8 cellular contexts compared by ENCODE assay signal in genomic region chr10:101031796-101032636, GRCh38. TPM values are rescaled to one million over a fixed set of nuclear protein-coding genes. Genes with fewer than 3 reads are reported as not detected.
DNase-seq lines count a peak whose midpoint lies in the region; ATAC-seq and TF ChIP-seq lines count a peak whose summit lies in the region.

No MANE protein-coding gene starts in this region.

- H3K4me1 Mint-ChIP-seq in activated T-cell treated with anti-CD3 and anti-CD28 coated beads, Interleukin-2, amount 50 U/mL, for 72 hours (ENCODE audit: low read depth): peaks cover 18% of the 10 kb centered on the region

- H3K36me3 Mint-ChIP-seq in activated T-cell treated with anti-CD3 and anti-CD28 coated beads, Interleukin-2, amount 50 U/mL, for 72 hours (ENCODE audit: insufficient read depth in 2 of 2): no peaks in the 10 kb centered on the region

- DNase-seq in CD1c-positive myeloid dendritic cell (ENCODE audit: extremely low spot score): peak; percentile 93
- peak; percentile 68 to 69 for DNase-seq in activated T-cell treated with anti-CD3 and anti-CD28 coated beads, Interleukin-2, amount 50 U/mL, for 72 hours
- peak; percentile 53 for DNase-seq in stimulated activated CD8-positive, alpha-beta memory T cell treated with anti-CD3 and anti-CD28 coated beads, Interleukin-4, amount 100 ng/mL, for 4 hours (ENCODE audit: low read depth in 2 of 2, low spot score in 1 of 2)
- DNase-seq in HuH-7 (ENCODE audit: low spot score): no peak

- no peaks in the 10 kb centered on the region for H3K79me2 ChIP-seq in OCI-LY3 (ENCODE audit: low read length)

- H3K9ac ChIP-seq in OCI-LY3 (ENCODE audit: low read length) (peak overlapping the region; percentile 60), muscle layer of colon (ENCODE audit: low read length) (peak overlapping the region; percentile 79)

- ATAC-seq in HG02610 (IDR thresholded peaks at IDR 0.05; ENCODE audit: unreplicated experiment) (peak; percentile 28), esophagus mucosa (peak; percentile 40)
- peak; percentile 46 to 61 for ATAC-seq in activated T-cell treated with anti-CD3 and anti-CD28 coated beads, Interleukin-2, amount 50 U/mL, for 72 hours (replicated peaks in 1 of 2)

- H3K36me3 ChIP-seq in OCI-LY3 (replicated peaks; ENCODE audit: low read depth, low read length) (no peaks in the 10 kb centered on the region), muscle layer of colon (ENCODE audit: insufficient read depth, low read length) (peaks cover 23% of the 10 kb centered on the region)

- peak overlapping the region; percentile 38 for H3K27ac Mint-ChIP-seq in activated T-cell treated with anti-CD3 and anti-CD28 coated beads, Interleukin-2, amount 50 U/mL, for 72 hours

- H3K27me3 ChIP-seq in OCI-LY3 (ENCODE audit: low read depth, low read length): peaks cover 29% of the 10 kb centered on the region
- no peaks in the 10 kb centered on the region for H3K27me3 ChIP-seq in muscle layer of colon (ENCODE audit: control insufficient read depth in 1 of 2, insufficient read depth in 2 of 2, low read length in 2 of 2)

- H3K9me3 ChIP-seq in OCI-LY3 (ENCODE audit: insufficient read depth, low read length): no peaks in the 10 kb centered on the region
- no peaks in the 10 kb centered on the region for H3K9me3 ChIP-seq in muscle layer of colon (ENCODE audit: low read length)

- H3K4me3 Mint-ChIP-seq in activated T-cell treated with anti-CD3 and anti-CD28 coated beads, Interleukin-2, amount 50 U/mL, for 72 hours: peak overlapping the region; percentile 84 to 91

- H3K27ac ChIP-seq in OCI-LY3 (ENCODE audit: low read length): no peak overlapping the region
- H3K27ac ChIP-seq in muscle layer of colon (ENCODE audit: low read depth, low read length): peak overlapping the region; percentile 95

- H4K20me1 ChIP-seq in OCI-LY3 (ENCODE audit: insufficient read depth, low read length): no peaks in the 10 kb centered on the region

- peak overlapping the region; percentile 98 for H3K4me3 ChIP-seq in OCI-LY3 (ENCODE audit: low read length)
- H3K4me3 ChIP-seq in muscle layer of colon (ENCODE audit: low read depth in 1 of 2, low read length in 2 of 2): peak overlapping the region; percentile 66 to 95

- H2AFZ ChIP-seq in OCI-LY3 (ENCODE audit: low read depth, low read length): peak overlapping the region; percentile 85

- peak overlapping the region; percentile 100 for H3K4me2 ChIP-seq in OCI-LY3 (ENCODE audit: low read length)

- peaks cover 7% of the 10 kb centered on the region for H3K27me3 Mint-ChIP-seq in activated T-cell treated with anti-CD3 and anti-CD28 coated beads, Interleukin-2, amount 50 U/mL, for 72 hours (ENCODE audit: low read depth)

- no peaks in the 10 kb centered on the region for H3K9me3 Mint-ChIP-seq in activated T-cell treated with anti-CD3 and anti-CD28 coated beads, Interleukin-2, amount 50 U/mL, for 72 hours

- TF ChIP-seq CTCF in OCI-LY3 (IDR thresholded peaks at IDR 0.05; ENCODE audit: low read depth, low read length): no peak

- H3K4me1 ChIP-seq in OCI-LY3 (ENCODE audit: low read length) (peaks cover 10% of the 10 kb centered on the region), muscle layer of colon (ENCODE audit: insufficient read depth, low read length) (peaks cover 17% of the 10 kb centered on the region)

RNA-seq across cellular contexts. Expression of gene SFXN3, which starts 1.0 kb away (rescaled TPM):
- 10 to 100 TPM; 23.5 to 24.2 TPM for total RNA-seq in activated T-cell treated with anti-CD3 and anti-CD28 coated beads, Interleukin-2, amount 50 U/mL, for 72 hours
- 4.9 TPM for total RNA-seq in esophagus mucosa

RNA-seq across cellular contexts. Expression of gene PDZD7, which starts 1.1 kb away (rescaled TPM):
- under 1 TPM; 0.12 to 0.44 TPM for total RNA-seq in activated T-cell treated with anti-CD3 and anti-CD28 coated beads, Interleukin-2, amount 50 U/mL, for 72 hours
- 0.04 TPM for total RNA-seq in esophagus mucosa

RNA-seq across cellular contexts. Expression of gene KAZALD1, which starts 29.8 kb away (rescaled TPM):
- total RNA-seq in activated T-cell treated with anti-CD3 and anti-CD28 coated beads, Interleukin-2, amount 50 U/mL, for 72 hours: under 1 TPM; 0.49 to 0.53 TPM
- 4.1 TPM for total RNA-seq in esophagus mucosa

RNA-seq across cellular contexts. Expression of gene LZTS2, which starts 32.4 kb away (rescaled TPM):
- 10 to 100 TPM; 12.0 to 14.1 TPM for total RNA-seq in activated T-cell treated with anti-CD3 and anti-CD28 coated beads, Interleukin-2, amount 50 U/mL, for 72 hours
- 23.0 TPM for total RNA-seq in esophagus mucosa

RNA-seq across cellular contexts. Expression of gene TWNK, which starts 44.7 kb away (rescaled TPM):
- total RNA-seq in activated T-cell treated with anti-CD3 and anti-CD28 coated beads, Interleukin-2, amount 50 U/mL, for 72 hours: 10 to 100 TPM; 12.0 to 12.3 TPM
- 5.7 TPM for total RNA-seq in esophagus mucosa
